Comparison of ENCODE assay signal across 14 cellular contexts in genomic region chr16:3836641-3837040, GRCh38. TPM values are rescaled to one million over a fixed set of nuclear protein-coding genes. Genes with fewer than 3 reads are reported as not detected.
DNase-seq lines count a peak whose midpoint lies in the region; ATAC-seq and TF ChIP-seq lines count a peak whose summit lies in the region.
"Had no signal": no experiment of that assay in that cellular context is flagged by ENCODE, and none has a peak within 500 bp of the region (broad histone marks: within the 10 kb centered on the region; RNA-seq: fewer than 3 reads in every experiment).

No MANE protein-coding gene starts in this region.

- H2AFZ ChIP-seq in trophoblast cell (ENCODE audit: insufficient read depth, low read length, poor library complexity): no peak overlapping the region
- H2AFZ ChIP-seq: GM23248 had no signal

- H3K9ac ChIP-seq in trophoblast cell (ENCODE audit: low read length): no peak overlapping the region
- H3K9ac ChIP-seq: GM23248 had no signal

- H3K4ac ChIP-seq in trophoblast cell (ENCODE audit: low read depth, low read length): no peak overlapping the region

- H3K18ac ChIP-seq in trophoblast cell (ENCODE audit: low read length): no peak overlapping the region

- peaks cover 3 to 8% of the 10 kb centered on the region in 2 experiments for H3K36me3 ChIP-seq in trophoblast cell (ENCODE audit: control insufficient read depth in 1 of 2, insufficient read depth in 2 of 2, low read length in 2 of 2)

- no peak overlapping the region for H3K14ac ChIP-seq in trophoblast cell (ENCODE audit: low read length)

- H3K4me1 ChIP-seq in trophoblast cell (ENCODE audit: control insufficient read depth in 1 of 2, insufficient read depth in 2 of 2, low read length in 2 of 2): no peaks in the 10 kb centered on the region

- no peak overlapping the region for H4K91ac ChIP-seq in trophoblast cell (ENCODE audit: low read depth, low read length)

- CTCF ChIA-PET in AG04450 (lab: Charles Lee): interaction anchor here (1.1 to 1.6 kb wide), 2 partner anchors 64 to 147 kb away, joined by 3 to 4 read pairs; no protein-coding TSS in a partner anchor

- H3K27ac ChIP-seq in AG04450 (ENCODE audit: low read depth, low read length): no peak overlapping the region
- no peak overlapping the region for H3K27ac ChIP-seq in trophoblast cell (ENCODE audit: low read depth, low read length)
- H3K27ac ChIP-seq: GM23248 had no signal

- no peak overlapping the region for H2BK5ac ChIP-seq in trophoblast cell (ENCODE audit: low read depth, low read length, poor library complexity)

- peaks cover 6% of the 10 kb centered on the region for H3K79me2 ChIP-seq in trophoblast cell (ENCODE audit: control insufficient read depth, insufficient read depth, low read length, poor library complexity)

- H3K23ac ChIP-seq in trophoblast cell (ENCODE audit: low read length): no peak overlapping the region

- H3K4me2 ChIP-seq in trophoblast cell (ENCODE audit: low read length): no peak overlapping the region

- H4K12ac ChIP-seq in trophoblast cell (ENCODE audit: low read depth, low read length): no peak overlapping the region

- H3K9me3 ChIP-seq in AG04450 (ENCODE audit: control insufficient read depth, insufficient read depth, low read length) (peaks cover 3% of the 10 kb centered on the region), trophoblast cell (ENCODE audit: insufficient read depth, low read depth, low read length) (peaks cover 2% of the 10 kb centered on the region)

- TF ChIP-seq CTCF in AG04450 (IDR thresholded peaks at IDR 0.05; ENCODE audit: low read depth, low read length) (no peak), fibroblast of villous mesenchyme (IDR thresholded peaks at IDR 0.05; ENCODE audit: insufficient read depth, low read depth, low read length) (no peak)

- H3K4me3 ChIP-seq in AG04450 (ENCODE audit: low read depth, low read length) (no peak overlapping the region), fibroblast of villous mesenchyme (ENCODE audit: low read depth, low read length) (no peak overlapping the region), trophoblast cell (ENCODE audit: low read depth, low read length) (no peak overlapping the region)
- H3K4me3 ChIP-seq: GM12878, GM23248 had no signal

- no peak overlapping the region for H2AK5ac ChIP-seq in trophoblast cell (ENCODE audit: low read length)

- DNase-seq in AG04450 (ENCODE audit: low read depth, low spot score): peak; percentile 54
- DNase-seq in NCI-H2227 (lab: John Stamatoyannopoulos, UW; ENCODE audit: unreplicated experiment): peak; percentile 40
- peak; percentile 76 for DNase-seq in fibroblast of villous mesenchyme (ENCODE audit: low read depth)
- peak; percentile 76 to 90 for DNase-seq in trophoblast cell
- no peak for DNase-seq in left lobe of liver (ENCODE audit: low spot score)
- DNase-seq: ACHN; C1 segment of cervical spinal cord; CD4-positive, alpha-beta memory T cell; DMS79; GM23248 had no signal

- no peaks in the 10 kb centered on the region for H3K27me3 ChIP-seq in AG04450 (ENCODE audit: control insufficient read depth, insufficient read depth, low read length)
- no peaks in the 10 kb centered on the region for H3K27me3 ChIP-seq in trophoblast cell (ENCODE audit: insufficient read depth, low read length)

- no peak overlapping the region for H2BK12ac ChIP-seq in trophoblast cell (ENCODE audit: low read length)

- POLR2A ChIA-PET in AG04450 (lab: Yijun Ruan, JAX): no interaction called here

- no CpG with 5 or more reads among the region's 4 CpGs for WGBS in trophoblast cell (ENCODE audit: extremely low coverage, insufficient coverage, insufficient read length)

- no peak overlapping the region for H2BK120ac ChIP-seq in trophoblast cell (ENCODE audit: insufficient read depth, low read length, poor library complexity)

- H3K79me1 ChIP-seq in trophoblast cell (ENCODE audit: low read length): no peaks in the 10 kb centered on the region

- ATAC-seq in left lobe of liver: no peak
- ATAC-seq in GM19397 (IDR thresholded peaks at IDR 0.05; ENCODE audit: unreplicated experiment): no peak
- ATAC-seq in HG03025 (IDR thresholded peaks at IDR 0.05; ENCODE audit: low FRiP score, unreplicated experiment): no peak
- ATAC-seq: GM12878, HepG2 had no signal

- no peak overlapping the region for H4K8ac ChIP-seq in trophoblast cell (ENCODE audit: low read depth, low read length)

RNA-seq across cellular contexts. Expression of gene CREBBP, which starts 43.9 kb away (rescaled TPM):
- 9.8 and 14.3 TPM in 2 replicates for polyA plus RNA-seq in AG04450 (2011; rRNA removed)
- polyA minus RNA-seq in AG04450 (2011; rRNA and poly(A)+ RNA removed): 37.9 and 43.8 TPM in 2 replicates
- 27.4 and 32.0 TPM in 2 replicates for total RNA-seq in fibroblast of villous mesenchyme
- 31.9 and 34.3 TPM in 2 replicates for polyA plus RNA-seq in trophoblast cell (2013)
- 30.3 TPM for total RNA-seq in left lobe of liver
